ENCODE assay signal across 22 cellular contexts in genomic region chr3:176262071-176262470, GRCh38.
DNase-seq lines count a peak whose midpoint lies in the region; ATAC-seq and TF ChIP-seq lines count a peak whose summit lies in the region.
"Had no signal": no experiment of that assay in that cellular context is flagged by ENCODE, and none has a peak within 500 bp of the region (broad histone marks: within the 10 kb centered on the region; RNA-seq: fewer than 3 reads in every experiment).

No MANE protein-coding gene starts in this region.

- H3K79me2 ChIP-seq in ACC112 (ENCODE audit: control insufficient read depth, insufficient read depth, low read length, unreplicated experiment) (no peaks in the 10 kb centered on the region), OCI-LY7 (ENCODE audit: insufficient read depth, low read depth, low read length) (no peaks in the 10 kb centered on the region)

- no peaks in the 10 kb centered on the region for H3K36me3 ChIP-seq in ACC112 (ENCODE audit: insufficient read depth, low read length)
- H3K36me3 ChIP-seq in OCI-LY7 (ENCODE audit: insufficient read depth, low read length): no peaks in the 10 kb centered on the region
- H3K36me3 ChIP-seq: BE2C had no signal

- H3K27me3 ChIP-seq in ACC112 (ENCODE audit: insufficient read depth, low read length): no peaks in the 10 kb centered on the region
- H3K27me3 ChIP-seq: BE2C had no signal

- intact Hi-C loops in OCI-LY7 (cut with micrococcal nuclease; ENCODE audit: unreplicated experiment): no loop called here

- H3K4me3 ChIP-seq in ACC112 (ENCODE audit: low read depth, low read length): no peak overlapping the region
- no peak overlapping the region for H3K4me3 ChIP-seq in OCI-LY7 (ENCODE audit: low read depth, low read length, poor library complexity, severe bottlenecking)
- H3K4me3 ChIP-seq: K562 had no signal

- no peaks in the 10 kb centered on the region for H3K4me1 ChIP-seq in ACC112 (ENCODE audit: control insufficient read depth, insufficient read depth, low read length, unreplicated experiment)
- H3K4me1 ChIP-seq in OCI-LY7 (ENCODE audit: insufficient read depth, low read length, poor library complexity, severe bottlenecking): no peaks in the 10 kb centered on the region
- H3K4me1 ChIP-seq: BE2C had no signal

- no peak overlapping the region for H3K4me2 ChIP-seq in OCI-LY7 (ENCODE audit: low read length)

- TF ChIP-seq CTCF in OCI-LY7 (conservative IDR thresholded peaks at IDR 0.05; ENCODE audit: low read length): no peak

- no peak for ATAC-seq in HG03354 (IDR thresholded peaks at IDR 0.05; ENCODE audit: poor library complexity, severe bottlenecking, unreplicated experiment)
- ATAC-seq: K562 had no signal

- H4K20me1 ChIP-seq in OCI-LY7 (ENCODE audit: insufficient read depth, low read length): no peaks in the 10 kb centered on the region

- BruUV-seq in OCI-LY7 (replicated peaks; lab: Mats Ljungman, UMichigan): no TSS peak

- H3K9me3 ChIP-seq in OCI-LY7 (ENCODE audit: low read length): peaks cover 21% of the 10 kb centered on the region

- CTCF ChIA-PET in OCI-LY7 (lab: Charles Lee; ENCODE audit: unreplicated experiment): no interaction called here

- DNase-seq in GM04503 (ENCODE audit: low read depth): peak; percentile 49
- no peak for DNase-seq in OCI-LY7 (ENCODE audit: low spot score)
- peak; percentile 16 for DNase-seq in occipital lobe (lab: John Stamatoyannopoulos, UW)
- no peak for DNase-seq in NCI-H774 (lab: John Stamatoyannopoulos, UW)
- DNase-seq in Ammon's horn (ENCODE audit: low spot score): no peak
- DNase-seq in globus pallidus (ENCODE audit: low spot score): no peak
- DNase-seq: 8988T; BE2C; CD4-positive, CD25-positive, alpha-beta regulatory T cell; COR-L47; DMS79; H7; HFFc6; NCI-H1092 treated with DMSO at 0.1 percent for 48 hours; NCI-H146; NCI-H2081; NCI-H2171; NCI-H526; Right ventricle myocardium superior had no signal

- H2AFZ ChIP-seq in ACC112 (ENCODE audit: low read length, unreplicated experiment) (peak overlapping the region; percentile 37), OCI-LY7 (ENCODE audit: low read length) (peak overlapping the region; percentile 27; the same call in 1 of the 2 replicates)

- H3K27ac ChIP-seq in ACC112 (ENCODE audit: low read depth, low read length) (no peak overlapping the region), OCI-LY7 (ENCODE audit: low read depth, low read length, poor library complexity, severe bottlenecking) (no peak overlapping the region)

- POLR2A ChIA-PET in OCI-LY7 (lab: Charles Lee): no interaction called here

- H3K9me2 ChIP-seq in OCI-LY7 (ENCODE audit: insufficient read depth, low read length): no peaks in the 10 kb centered on the region

Comparison
In these comparisons a context has a peak if more than half of its experiments do, and no peak if none do; other contexts are left out.
1. DNase-seq: peak in GM04503 (single experiment) and occipital lobe (single experiment); none in OCI-LY7 (single experiment), NCI-H774 (single experiment), Ammon's horn (single experiment) and globus pallidus (single experiment).